ENCODE assay signal across 2 cellular contexts in genomic region chr16:831571-832443, GRCh38.
TF ChIP-seq lines count a peak whose summit lies in the region.

No MANE protein-coding gene starts in this region.

TF ChIP-seq in HepG2, 621 proteins besides CTCF, POLR2A, EP300 and RAD21:
- TF ChIP-seq ZNF775 (CRISPR knock-in tag; IDR thresholded peaks at IDR 0.05; ENCODE audit: borderline replicate concordance): no peak

TF ChIP-seq in K562, 482 proteins besides CTCF, POLR2A, EP300 and RAD21:
- TF ChIP-seq NFIC (IDR thresholded peaks at IDR 0.05): peak; percentile 58; the same call in 1 of the 2 replicates
- no peak for TF ChIP-seq E4F1 (CRISPR knock-in tag; IDR thresholded peaks at IDR 0.05; ENCODE audit: borderline replicate concordance)
